ENCODE assay signal across 8 cellular contexts in the genomic region with DNA sequence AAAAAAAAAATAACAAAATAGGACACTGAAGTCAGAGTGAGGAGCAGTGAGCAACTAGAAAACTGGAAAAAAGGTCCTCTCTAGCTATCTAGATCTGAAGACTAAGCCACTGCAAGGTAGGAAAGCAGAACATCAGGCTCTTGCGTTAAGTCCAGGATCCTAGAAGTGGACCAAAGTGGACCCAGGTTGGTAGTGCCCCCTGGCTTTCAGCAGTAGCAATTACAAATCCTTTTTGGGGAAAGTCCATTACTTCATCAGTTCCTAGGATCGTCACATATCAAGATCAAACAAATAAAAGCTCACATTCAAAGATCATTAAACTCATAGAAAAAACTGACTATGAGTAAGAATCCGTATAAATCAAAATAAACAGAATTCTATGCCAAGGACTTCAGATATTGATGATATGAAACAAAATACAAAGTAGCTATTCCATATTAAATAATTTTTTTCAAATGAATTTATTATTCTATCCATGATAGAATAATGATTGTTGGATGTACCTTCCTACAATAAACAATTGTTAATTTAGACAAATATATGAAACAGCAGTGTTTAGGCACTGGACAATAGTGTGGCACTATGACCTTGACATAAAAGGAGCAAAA. TPM values are rescaled to one million over a fixed set of nuclear protein-coding genes. Genes with fewer than 3 reads are reported as not detected.
DNase-seq lines count a peak whose midpoint lies in the region; ATAC-seq, FAIRE-seq and TF ChIP-seq lines count a peak whose summit lies in the region.

No MANE protein-coding gene starts in this region.

- peaks cover 10% of the 10 kb centered on the region for H3K27me3 Mint-ChIP-seq in type B pancreatic cell

- H2BK5ac ChIP-seq in IMR-90 (ENCODE audit: low read depth, low read length, poor library complexity, severe bottlenecking) (no peak overlapping the region), H1 (ENCODE audit: low read depth, low read length) (no peak overlapping the region)

- peak; percentile 75 for TF ChIP-seq CTCF in IMR-90 (conservative IDR thresholded peaks at IDR 0.05; ENCODE audit: low read depth, low read length)
- TF ChIP-seq CTCF in H1 (IDR thresholded peaks at IDR 0.05; ENCODE audit: control extremely low read depth in 1 of 3, insufficient read depth in 1 of 3, low read depth in 1 of 3, low read length in 3 of 3): peak; percentile 50 to 85 (median 75)
- peak; percentile 85 to 92 (median 89) for TF ChIP-seq CTCF in right lobe of liver (IDR thresholded peaks at IDR 0.05)
- TF ChIP-seq CTCF in type B pancreatic cell (conservative IDR thresholded peaks at IDR 0.05): peak; percentile 85

- H4K5ac ChIP-seq in IMR-90 (ENCODE audit: low read depth, low read length) (no peak overlapping the region), H1 (ENCODE audit: insufficient read length, low read depth, low read length) (no peak overlapping the region)

- H3K9me3 Mint-ChIP-seq in type B pancreatic cell: no peaks in the 10 kb centered on the region

- H3K4me3 ChIP-seq in IMR-90 (ENCODE audit: insufficient read depth, low read depth, low read length) (no peak overlapping the region), H1 (ENCODE audit: extremely low read depth in 1 of 4, insufficient read depth in 2 of 4, low read depth in 3 of 4, low read length in 4 of 4) (no peak overlapping the region), right lobe of liver (no peak overlapping the region)

- no TSS peak for BruUV-seq in IMR-90 (replicated peaks; lab: Mats Ljungman, UMichigan)

- intact Hi-C loops in IMR-90 (cut with micrococcal nuclease) (loop anchor here (1.0 kb wide), 1 partner anchor 86 kb away; no protein-coding TSS in a partner anchor), right lobe of liver (cut with DNase I) (no loop called here)

- POLR2A ChIA-PET in IMR-90 (lab: Charles Lee; ENCODE audit: unreplicated experiment): no interaction called here
- POLR2A ChIA-PET in H1 (lab: Charles Lee; ENCODE audit: partially characterized antibody): no interaction called here

- peak; percentile 70 for TF ChIP-seq RAD21 in IMR-90 (IDR thresholded peaks at IDR 0.05; ENCODE audit: low read length)
- TF ChIP-seq RAD21 in H1 (IDR thresholded peaks at IDR 0.05 in 1 of 2, conservative IDR thresholded peaks at IDR 0.05 in 1 of 2; ENCODE audit: low read depth in 2 of 2, low read length in 2 of 2): peak; percentile 77 to 85

- H3K56ac ChIP-seq in IMR-90 (ENCODE audit: extremely low read depth, insufficient read depth, low read length) (no peak overlapping the region), H1 (replicated peaks; ENCODE audit: insufficient read length, low read depth, low read length) (no peak overlapping the region)

- H3K9me3 ChIP-seq in IMR-90 (ENCODE audit: control insufficient read depth, insufficient read depth, low read length) (no peaks in the 10 kb centered on the region), H1 (ENCODE audit: insufficient read depth in 2 of 2, low read depth in 1 of 2, low read length in 1 of 2) (no peaks in the 10 kb centered on the region), right lobe of liver (no peaks in the 10 kb centered on the region)

- H3K9me1 ChIP-seq in IMR-90 (ENCODE audit: insufficient read depth, low read length): no peaks in the 10 kb centered on the region

- H3K4me1 Mint-ChIP-seq in type B pancreatic cell (ENCODE audit: unreplicated experiment): no peaks in the 10 kb centered on the region

- H2BK20ac ChIP-seq in IMR-90 (ENCODE audit: low read depth, low read length) (no peak overlapping the region), H1 (ENCODE audit: low read length) (no peak overlapping the region)

- H3K23me2 ChIP-seq in H1 (ENCODE audit: low read depth, low read length): no peaks in the 10 kb centered on the region

- H3K4me1 ChIP-seq in IMR-90 (ENCODE audit: control insufficient read depth, insufficient read depth, low read length): no peaks in the 10 kb centered on the region
- H3K4me1 ChIP-seq in H1 (replicated peaks in 1 of 4; ENCODE audit: control insufficient read depth in 3 of 4, insufficient read depth in 4 of 4, low read length in 3 of 4): no peaks in the 10 kb centered on the region
- H3K4me1 ChIP-seq in right lobe of liver: peaks cover 0 to 4% (median 0%) of the 10 kb centered on the region in 4 donors

- no peaks in the 10 kb centered on the region for H3K36me3 Mint-ChIP-seq in type B pancreatic cell

- H4K8ac ChIP-seq in IMR-90 (ENCODE audit: low read depth in 2 of 2, low read length in 2 of 2): no peak overlapping the region
- H4K8ac ChIP-seq in H1 (ENCODE audit: extremely low read depth, insufficient read depth, low read length): no peak overlapping the region

- H2BK12ac ChIP-seq in H1 (ENCODE audit: low read depth, low read length): no peak overlapping the region

- peaks cover 2 to 3% of the 10 kb centered on the region in 2 experiments; a peak in 1 of 4 replicates for H3K79me1 ChIP-seq in IMR-90 (ENCODE audit: low read depth in 1 of 2, low read length in 2 of 2)
- no peaks in the 10 kb centered on the region for H3K79me1 ChIP-seq in H1 (ENCODE audit: low read depth, low read length)

- H2AK5ac ChIP-seq in IMR-90 (ENCODE audit: low read depth, low read length) (no peak overlapping the region), H1 (ENCODE audit: low read depth, low read length) (no peak overlapping the region)

- DNase-seq in ACHN: peak; percentile 59
- peak; percentile 73 for DNase-seq in GM03348 (ENCODE audit: low spot score)
- DNase-seq in IMR-90: peak; percentile 73
- DNase-seq in SK-MEL-5 (ENCODE audit: low read depth, low spot score): peak; percentile 89
- DNase-seq in H1 (ENCODE audit: low read depth in 1 of 2, low spot score in 2 of 2): no peak
- DNase-seq in right lobe of liver: peak in 2 of 3 donors; percentile 41 to 67
- no peak for DNase-seq in type B pancreatic cell (ENCODE audit: extremely low spot score, unreplicated experiment)
- DNase-seq in activated T-cell treated with anti-CD3 and anti-CD28 coated beads, Interleukin-2, amount 50 U/mL, for 1 hour: no peak

- H2AFZ ChIP-seq in IMR-90 (replicated peaks; ENCODE audit: low read length, poor library complexity): no peak overlapping the region
- no peak overlapping the region for H2AFZ ChIP-seq in H1 (ENCODE audit: low read length)

- no peak overlapping the region for H3K18ac ChIP-seq in IMR-90 (ENCODE audit: low read depth, low read length)
- no peak overlapping the region for H3K18ac ChIP-seq in H1 (ENCODE audit: extremely low read depth, low read length)

- dilution Hi-C loops in IMR-90 (cut with HindIII; ENCODE audit: low sequenced_read_pairs, unreplicated experiment): no loop called here

- H4K20me1 ChIP-seq in IMR-90 (ENCODE audit: insufficient read depth, low read length) (no peaks in the 10 kb centered on the region), H1 (replicated peaks in 1 of 2; ENCODE audit: control insufficient read depth in 1 of 2, insufficient read depth in 2 of 2, low read length in 2 of 2) (no peaks in the 10 kb centered on the region)

- H3K79me2 ChIP-seq in H1 (ENCODE audit: control insufficient read depth in 1 of 2, insufficient read depth in 2 of 2, low read length in 2 of 2): no peaks in the 10 kb centered on the region

- H4K91ac ChIP-seq in IMR-90 (ENCODE audit: insufficient read depth, low read depth, low read length) (no peak overlapping the region), H1 (replicated peaks; ENCODE audit: insufficient read length, low read length) (no peak overlapping the region)

- CTCF ChIA-PET in IMR-90 (lab: Yijun Ruan, JAX): interaction anchor here (0.5 to 1.7 kb wide), 11 partner anchors 9 to 194 kb away, joined by 3 to 7 read pairs (median 4); no protein-coding TSS in a partner anchor
- CTCF ChIA-PET in H1 (lab: Charles Lee; ENCODE audit: partially characterized antibody): interaction anchor here (0.6 to 4.4 kb wide), 52 partner anchors 9 to 639 kb away, joined by 3 to 40 read pairs (median 4); no protein-coding TSS in a partner anchor

- H3K36me3 ChIP-seq in IMR-90 (ENCODE audit: control insufficient read depth, insufficient read depth, low read length): no peaks in the 10 kb centered on the region
- no peaks in the 10 kb centered on the region for H3K36me3 ChIP-seq in H1 (ENCODE audit: control insufficient read depth in 2 of 4, insufficient read depth in 4 of 4, low read length in 3 of 4)
- no peaks in the 10 kb centered on the region for H3K36me3 ChIP-seq in right lobe of liver

- no peak overlapping the region for H2BK15ac ChIP-seq in IMR-90 (ENCODE audit: low read depth, low read length)
- H2BK15ac ChIP-seq in H1 (ENCODE audit: low read length): no peak overlapping the region

- in situ Hi-C loops in ACHN (cut with HindIII; ENCODE audit: low pct_ligation_motif_present, low pct_unique_long_range_greater_than_20kb, low sequenced_read_pairs) (no loop called here), IMR-90 (cut with MboI; ENCODE audit: low sequenced_read_pairs) (no loop called here), SK-MEL-5 (cut with HindIII; ENCODE audit: low pct_unique_long_range_greater_than_20kb, low sequenced_read_pairs) (no loop called here)

- H3K14ac ChIP-seq in IMR-90 (replicated peaks; ENCODE audit: low read depth, low read length) (no peak overlapping the region), H1 (ENCODE audit: insufficient read length) (no peak overlapping the region)

- no peak overlapping the region for H3K4me2 ChIP-seq in IMR-90 (ENCODE audit: low read depth, low read length)
- no peak overlapping the region for H3K4me2 ChIP-seq in H1 (ENCODE audit: insufficient read depth in 1 of 2, low read depth in 2 of 2, low read length in 2 of 2)

- no peak overlapping the region for H2AK9ac ChIP-seq in IMR-90 (replicated peaks; ENCODE audit: low read depth, low read length, poor library complexity)

- H3K27ac Mint-ChIP-seq in type B pancreatic cell: no peak overlapping the region

- H3K4ac ChIP-seq in IMR-90 (ENCODE audit: low read depth, low read length): no peak overlapping the region
- no peak overlapping the region for H3K4ac ChIP-seq in H1 (replicated peaks; ENCODE audit: insufficient read length, low read depth, low read length)

- H2BK120ac ChIP-seq in IMR-90 (ENCODE audit: low read depth, low read length) (no peak overlapping the region), H1 (replicated peaks; ENCODE audit: low read depth, low read length) (no peak overlapping the region)

- no peak overlapping the region for H3K9ac ChIP-seq in IMR-90 (ENCODE audit: low read depth, low read length)
- H3K9ac ChIP-seq in H1 (replicated peaks in 1 of 4; ENCODE audit: extremely low read depth in 1 of 4, low read depth in 3 of 4, low read length in 3 of 4): no peak overlapping the region

- WGBS in IMR-90 (ENCODE audit: extremely low coverage in 2 of 2, insufficient read length in 1 of 2), 2 experiments: no CpG with 5 or more reads among the region's 3 CpGs
- WGBS in H1 (ENCODE audit: extremely low coverage in 1 of 2, insufficient coverage in 1 of 2, insufficient read length in 1 of 2, insufficient replicate concordance in 2 of 2, low coverage in 1 of 2, low lambda C conversion rate in 2 of 2, missing lambda C conversion rate in 1 of 2), 2 experiments: 24% methylated on average over 3 of the region's 3 CpGs; no CpG with 5 or more reads in 1 of the 2 experiments
- 2% methylated on average over 3 of the region's 3 CpGs for WGBS in right lobe of liver (ENCODE audit: insufficient coverage, low coverage, low lambda C conversion rate, missing lambda C conversion rate)

- TF ChIP-seq POLR2A in IMR-90 (IDR thresholded peaks at IDR 0.05; ENCODE audit: low read depth, low read length) (no peak), H1 (IDR thresholded peaks at IDR 0.05; ENCODE audit: control extremely low read depth in 1 of 2, low read depth in 2 of 2, low read length in 2 of 2) (no peak), right lobe of liver (IDR thresholded peaks at IDR 0.05) (no peak)

- H3K27me3 ChIP-seq in IMR-90 (ENCODE audit: control insufficient read depth, insufficient read depth, low read length): no peaks in the 10 kb centered on the region
- no peaks in the 10 kb centered on the region for H3K27me3 ChIP-seq in H1 (replicated peaks in 1 of 4; ENCODE audit: control insufficient read depth in 3 of 4, extremely low read depth in 1 of 4, insufficient read depth in 3 of 4, low read length in 3 of 4)
- no peaks in the 10 kb centered on the region for H3K27me3 ChIP-seq in right lobe of liver

- FAIRE-seq in H1 (lab: Jason Lieb, UNC): peak; percentile 91

- TF ChIP-seq EP300 in H1 (IDR thresholded peaks at IDR 0.05; ENCODE audit: borderline replicate concordance in 1 of 2, low read depth in 2 of 2, low read length in 2 of 2): no peak

- H3K23ac ChIP-seq in IMR-90 (ENCODE audit: low read depth, low read length) (no peak overlapping the region), H1 (ENCODE audit: insufficient read length) (no peak overlapping the region)

- H3K27ac ChIP-seq in IMR-90 (ENCODE audit: insufficient read depth, low read length): no peak overlapping the region
- no peak overlapping the region for H3K27ac ChIP-seq in H1 (ENCODE audit: low read depth, low read length)
- no peak overlapping the region for H3K27ac ChIP-seq in right lobe of liver

- H3K4me3 Mint-ChIP-seq in type B pancreatic cell: no peak overlapping the region

- ATAC-seq in IMR-90 (ENCODE audit: low read depth) (peak; percentile 86), right lobe of liver (peak; percentile 97 to 99 (median 98))

RNA-seq across cellular contexts. Expression of a gene that starts 6.5 kb away (rescaled TPM):
- total RNA-seq in IMR-90 (2012; rRNA removed) (35.7 and 45.0 TPM in 2 replicates), right lobe of liver (10 to 100 TPM in 5 of 6 experiments, 1 to 10 TPM in 1; 9.8 to 19.2 (median 14.6) TPM), type B pancreatic cell (ENCODE audit: low replicate concordance) (30.1 and 31.8 TPM in 2 replicates)
- polyA plus RNA-seq in IMR-90 (2012; rRNA removed) (2.8 and 4.1 TPM in 2 replicates), H1 (2011; rRNA removed) (4.3 and 5.0 TPM in 2 replicates)
- polyA plus RNA-seq in IMR-90 (2012; cell fraction: cytosol; rRNA removed): 0.29 and 0.67 TPM in 2 replicates
- polyA plus RNA-seq in IMR-90 (2012; cell fraction: nucleus; rRNA removed; ENCODE audit: low replicate concordance): 1.7 and 19.0 TPM in 2 replicates
- 32.7 and 39.4 TPM in 2 replicates for total RNA-seq in SK-MEL-5 (2014; rRNA removed; shearing (Covaris generic))
- 7.4 and 11.9 TPM in 2 replicates for polyA plus RNA-seq in SK-MEL-5 (2015; cell fraction: cytosol; rRNA removed)
- 65.9 and 73.0 TPM in 2 replicates for polyA plus RNA-seq in SK-MEL-5 (2015; cell fraction: nucleus; rRNA removed)
- total RNA-seq in H1 (2021; fragmentation: NEBNext Ultra II Directional; extraction: Animal tissue kit (Norgen Biotek cat#: 25700)): 22.6 and 26.6 TPM in 2 replicates
- polyA plus RNA-seq in H1 (2011; cell fraction: cytosol; rRNA removed): 3.9 TPM
- polyA plus RNA-seq in H1 (2011; cell fraction: nucleus; rRNA removed): 4.5 TPM
- polyA plus RNA-seq in H1 (2012, experiment 1 of 2): 2.4 to 9.0 TPM (median 4.8 TPM) in 4 replicates
- polyA plus RNA-seq in H1 (2012, experiment 2 of 2): 0.29 TPM
- polyA plus RNA-seq in H1 (2013, experiment 1 of 2): 8.1 TPM
- 7.2 TPM for polyA plus RNA-seq in H1 (2013, experiment 2 of 2)
- polyA minus RNA-seq in H1 (2011; rRNA and poly(A)+ RNA removed): 38.2 and 51.8 TPM in 2 replicates
- 10.2 TPM for polyA minus RNA-seq in H1 (2011; cell fraction: cytosol; rRNA and poly(A)+ RNA removed)
- polyA minus RNA-seq in H1 (2011; cell fraction: nucleus; rRNA and poly(A)+ RNA removed): 60.1 TPM

Comparison
In these comparisons a context has a peak if more than half of its experiments do, and no peak if none do; other contexts are left out.
1. DNase-seq: peak in ACHN (single experiment), GM03348 (single experiment), IMR-90 (single experiment), SK-MEL-5 (single experiment) and right lobe of liver (2 of 3); none in H1 (0 of 2), type B pancreatic cell (single experiment) and activated T-cell treated with anti-CD3 and anti-CD28 coated beads, Interleukin-2, amount 50 U/mL, for 1 hour (single experiment).
2. Peak in every context shown above with its lines, with median percentiles within 50 percentile points of each other: CTCF ChIP-seq.